11 cellular contexts compared by ENCODE assay signal in the genomic region with DNA sequence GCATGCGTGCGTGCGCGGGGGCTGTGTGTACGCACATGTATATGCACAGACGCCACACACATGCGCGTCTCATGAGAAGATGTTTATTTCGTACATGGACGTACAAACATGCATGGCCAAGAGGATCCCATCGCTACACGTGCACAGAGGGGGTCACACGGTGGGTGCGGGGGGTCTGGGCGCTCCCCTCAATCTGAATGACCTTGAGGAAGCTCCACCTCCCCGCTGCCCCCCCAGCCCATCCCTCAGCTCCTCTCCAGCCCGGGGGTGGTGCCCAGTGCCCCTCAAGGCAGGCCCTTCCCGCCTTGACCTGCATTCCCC. TPM values are rescaled to one million over a fixed set of nuclear protein-coding genes. Genes with fewer than 3 reads are reported as not detected.
DNase-seq lines count a peak whose midpoint lies in the region; ATAC-seq and TF ChIP-seq lines count a peak whose summit lies in the region.
"Had no signal": no experiment of that assay in that cellular context is flagged by ENCODE, and none has a peak within 500 bp of the region (broad histone marks: within the 10 kb centered on the region; RNA-seq: fewer than 3 reads in every experiment).

No MANE protein-coding gene starts in this region.

- peak overlapping the region; percentile 61 to 62 for H3K4me3 Mint-ChIP-seq in effector memory CD8-positive, alpha-beta T cell
- peak overlapping the region in 6 of 8 donors; percentile 37 to 76 (median 66) for H3K4me3 Mint-ChIP-seq in naive B cell
- H3K4me3 Mint-ChIP-seq in type B pancreatic cell, result peak overlapping the region; percentile 70

- no peaks in the 10 kb centered on the region for H3K27me3 Mint-ChIP-seq in effector memory CD8-positive, alpha-beta T cell
- H3K27me3 Mint-ChIP-seq in naive B cell (peaks cover 0 to 4% (median 0%) of the 10 kb centered on the region in 3 donors), type B pancreatic cell (no peaks in the 10 kb centered on the region)
- H3K27me3 Mint-ChIP-seq: activated naive CD8-positive, alpha-beta T cell had no signal

- intact Hi-C loops in cardiac septum (cut with DNase I), result no loop called here

- no peak for ATAC-seq in effector memory CD8-positive, alpha-beta T cell (replicated peaks)
- ATAC-seq in naive B cell (ENCODE audit: low read depth in 2 of 2), result no peak
- ATAC-seq in HG03025 (IDR thresholded peaks at IDR 0.05; ENCODE audit: low FRiP score, unreplicated experiment), result no peak

- H3K27me3 ChIP-seq in cardiac muscle cell, result no peaks in the 10 kb centered on the region

- H3K9me3 ChIP-seq in cardiac muscle cell (ENCODE audit: low read depth), result no peaks in the 10 kb centered on the region

- H3K9me3 Mint-ChIP-seq in effector memory CD8-positive, alpha-beta T cell, result no peaks in the 10 kb centered on the region
- no peaks in the 10 kb centered on the region for H3K9me3 Mint-ChIP-seq in naive B cell
- H3K9me3 Mint-ChIP-seq in type B pancreatic cell, result no peaks in the 10 kb centered on the region

- TF ChIP-seq CTCF in cardiac muscle cell (IDR thresholded peaks at IDR 0.05; ENCODE audit: low read depth, low read length) (no peak), type B pancreatic cell (conservative IDR thresholded peaks at IDR 0.05) (no peak)

- H3K4me1 ChIP-seq in cardiac muscle cell (ENCODE audit: low read depth), result peaks cover 15% of the 10 kb centered on the region

- H3K4me3 ChIP-seq in cardiac muscle cell, result peak overlapping the region; percentile 76

- H3K27ac ChIP-seq in cardiac muscle cell, result no peak overlapping the region

- H3K27ac Mint-ChIP-seq in effector memory CD8-positive, alpha-beta T cell, result no peak overlapping the region
- H3K27ac Mint-ChIP-seq in naive B cell, result peak overlapping the region in 2 of 6 donors; percentile 15 to 84
- no peak overlapping the region for H3K27ac Mint-ChIP-seq in type B pancreatic cell
- H3K27ac Mint-ChIP-seq: activated naive CD8-positive, alpha-beta T cell had no signal

- peaks cover 0 to 4% of the 10 kb centered on the region in 2 donors for H3K4me1 Mint-ChIP-seq in effector memory CD8-positive, alpha-beta T cell (ENCODE audit: low read depth in 2 of 2)
- peaks cover 0 to 6% (median 2%) of the 10 kb centered on the region in 3 donors for H3K4me1 Mint-ChIP-seq in naive B cell
- no peaks in the 10 kb centered on the region for H3K4me1 Mint-ChIP-seq in type B pancreatic cell (ENCODE audit: unreplicated experiment)

- DNase-seq in cardiac muscle cell (ENCODE audit: low read depth in 1 of 2, low spot score in 1 of 2), result no peak
- DNase-seq in cardiac septum (ENCODE audit: low spot score), result no peak
- DNase-seq in effector memory CD8-positive, alpha-beta T cell, result no peak
- no peak for DNase-seq in naive B cell
- no peak for DNase-seq in type B pancreatic cell (ENCODE audit: extremely low spot score, unreplicated experiment)
- no peak for DNase-seq in amniotic stem cell (lab: John Stamatoyannopoulos, UW)
- DNase-seq in NOMO-1 treated with dmso at 0.1 percent for 144 hours (lab: John Stamatoyannopoulos, UW; ENCODE audit: unreplicated experiment), result no peak
- DNase-seq: NCI-H524; stimulated activated naive CD4-positive, alpha-beta T cell treated with Interleukin-2 at 50 U/mL for 16 hours had no signal

- H3K36me3 Mint-ChIP-seq in effector memory CD8-positive, alpha-beta T cell (ENCODE audit: insufficient read depth), result peaks cover 8% of the 10 kb centered on the region
- H3K36me3 Mint-ChIP-seq in naive B cell, result no peaks in the 10 kb centered on the region
- H3K36me3 Mint-ChIP-seq in type B pancreatic cell, result no peaks in the 10 kb centered on the region
- H3K36me3 Mint-ChIP-seq: activated naive CD8-positive, alpha-beta T cell had no signal

- H3K36me3 ChIP-seq in cardiac muscle cell, result peaks cover 6% of the 10 kb centered on the region

RNA-seq across cellular contexts. Expression of gene TMEM240, which starts 1.5 kb away (rescaled TPM):
- 8.1 and 26.0 TPM in 2 replicates for total RNA-seq in cardiac muscle cell
- polyA plus RNA-seq in cardiac muscle cell, result 6.2 and 10.4 TPM in 2 replicates
- total RNA-seq in cardiac septum, result 5.0 TPM
- not detected for polyA plus RNA-seq in naive B cell (ENCODE audit: low read depth in 6 of 6)
- 3.1 and 10.3 TPM in 2 replicates for total RNA-seq in type B pancreatic cell (ENCODE audit: low replicate concordance)

RNA-seq across cellular contexts. Expression of gene ATAD3A, which starts 27.0 kb away (rescaled TPM):
- total RNA-seq in cardiac muscle cell, result 61.7 and 79.7 TPM in 2 replicates
- 74.8 and 77.9 TPM in 2 replicates for polyA plus RNA-seq in cardiac muscle cell
- total RNA-seq in cardiac septum, result 13.7 TPM
- polyA plus RNA-seq in naive B cell (ENCODE audit: low read depth in 6 of 6), result 10 to 100 TPM in 1 of 6 donors, 1 to 10 TPM in 5; 2.1 to 13.0 (median 5.8) TPM
- total RNA-seq in type B pancreatic cell (ENCODE audit: low replicate concordance), result 37.8 and 39.8 TPM in 2 replicates

RNA-seq across cellular contexts. Expression of gene SSU72, which starts 35.7 kb away (rescaled TPM):
- 97.3 and 131 TPM in 2 replicates for total RNA-seq in cardiac muscle cell
- polyA plus RNA-seq in cardiac muscle cell, result 172 and 202 TPM in 2 replicates
- 90.7 TPM for total RNA-seq in cardiac septum
- 100 to 1,000 TPM; 165 to 257 (median 213) TPM for polyA plus RNA-seq in naive B cell (ENCODE audit: low read depth in 6 of 6)
- total RNA-seq in type B pancreatic cell (ENCODE audit: low replicate concordance), result 117 and 126 TPM in 2 replicates
